13 cellular contexts compared by ENCODE assay signal in the genomic region with DNA sequence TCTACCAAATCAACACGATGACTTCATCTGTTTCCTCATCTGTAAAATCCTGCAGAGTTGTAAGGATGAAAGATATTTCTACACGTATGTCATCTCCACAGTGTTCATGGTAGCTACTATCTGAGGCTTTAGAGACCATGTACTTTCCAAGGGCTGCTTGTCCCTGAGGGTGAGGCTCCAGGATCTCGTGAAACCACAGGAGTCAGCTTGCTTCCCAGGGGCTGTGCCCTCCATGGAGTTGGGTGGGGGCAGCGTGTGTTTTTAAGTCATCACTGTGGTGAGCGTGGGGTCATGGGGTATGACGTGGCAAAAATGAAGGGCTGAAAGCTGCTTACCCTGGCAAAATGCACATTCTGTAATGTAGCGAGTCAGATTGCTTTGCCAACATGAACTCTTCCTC.
A peak's percentile ranks its signal among the peaks of the same experiment; 100 is the strongest.
DNase-seq lines count a peak whose midpoint lies in the region; ATAC-seq, FAIRE-seq and TF ChIP-seq lines count a peak whose summit lies in the region.
"Had no signal": no experiment of that assay in that cellular context is flagged by ENCODE, and none has a peak within 500 bp of the region (broad histone marks: within the 10 kb centered on the region; RNA-seq: fewer than 3 reads in every experiment).

No MANE protein-coding gene starts in this region.

- peak overlapping the region; percentile 84 for H3K27ac ChIP-seq in fibroblast of lung (ENCODE audit: insufficient read depth, low read length)
- H3K27ac ChIP-seq in WERI-Rb-1, result no peak overlapping the region
- no peak overlapping the region for H3K27ac ChIP-seq in right cardiac atrium (ENCODE audit: low read length)
- H3K27ac ChIP-seq: parathyroid adenoma, SK-N-MC had no signal

- H4K20me1 ChIP-seq in fibroblast of lung (ENCODE audit: control insufficient read depth, extremely low read depth, insufficient read depth, low read length), result no peaks in the 10 kb centered on the region

- TF ChIP-seq POLR2A in H54 (IDR thresholded peaks at IDR 0.05; ENCODE audit: low read depth, low read length), result no peak

- H3K9me3 ChIP-seq in fibroblast of lung (ENCODE audit: control insufficient read depth, insufficient read depth, low read depth, low read length), result no peaks in the 10 kb centered on the region
- no peaks in the 10 kb centered on the region for H3K9me3 ChIP-seq in WERI-Rb-1 (ENCODE audit: severe bottlenecking)
- H3K9me3 ChIP-seq in right cardiac atrium (ENCODE audit: control insufficient read depth, low read length), result no peaks in the 10 kb centered on the region

- intact Hi-C loops in right cardiac atrium (cut with DNase I), result no loop called here

- H3K27me3 ChIP-seq in fibroblast of lung (ENCODE audit: control insufficient read depth, insufficient read depth, low read length) (no peaks in the 10 kb centered on the region), WERI-Rb-1 (ENCODE audit: insufficient read depth, low read depth, severe bottlenecking) (no peaks in the 10 kb centered on the region), right cardiac atrium (ENCODE audit: control insufficient read depth, insufficient read depth) (no peaks in the 10 kb centered on the region)

- H3K9ac ChIP-seq in fibroblast of lung (ENCODE audit: insufficient read depth, low read length), result no peak overlapping the region
- H3K9ac ChIP-seq: parathyroid adenoma had no signal

- peak overlapping the region; percentile 60 for H3K4me2 ChIP-seq in fibroblast of lung (ENCODE audit: extremely low read depth, insufficient read depth, low read length)

- H3K4me3 ChIP-seq in fibroblast of lung (replicated peaks in 1 of 4; ENCODE audit: control extremely low read depth in 1 of 4, insufficient read depth in 1 of 4, low read depth in 3 of 4, low read length in 4 of 4), result no peak overlapping the region
- no peak overlapping the region for H3K4me3 ChIP-seq in WERI-Rb-1 (ENCODE audit: low read depth, low read length)
- H3K4me3 ChIP-seq in right cardiac atrium (ENCODE audit: low read length), result no peak overlapping the region
- H3K4me3 ChIP-seq: SK-N-MC had no signal

- TF ChIP-seq CTCF in fibroblast of lung (conservative IDR thresholded peaks at IDR 0.05 in 1 of 2, IDR thresholded peaks at IDR 0.05 in 1 of 2; ENCODE audit: low read depth in 1 of 2, low read length in 2 of 2) (no peak), WERI-Rb-1 (IDR thresholded peaks at IDR 0.05; ENCODE audit: low read depth, low read length) (no peak)

- H3K36me3 ChIP-seq in fibroblast of lung (ENCODE audit: control insufficient read depth, insufficient read depth, low read length), result no peaks in the 10 kb centered on the region
- no peaks in the 10 kb centered on the region; the same call in 1 of the 2 replicates for H3K36me3 ChIP-seq in WERI-Rb-1

- no peak for ATAC-seq in right cardiac atrium
- ATAC-seq in HG03196 (IDR thresholded peaks at IDR 0.05; ENCODE audit: unreplicated experiment), result no peak

- H3K4me1 ChIP-seq in fibroblast of lung (ENCODE audit: control insufficient read depth, extremely low read depth, insufficient read depth, low read length) (peaks cover 20% of the 10 kb centered on the region), right cardiac atrium (ENCODE audit: control insufficient read depth, insufficient read depth, low read length) (peaks cover 2% of the 10 kb centered on the region)
- H3K4me1 ChIP-seq: parathyroid adenoma had no signal

- peak; percentile 90 for FAIRE-seq in H54 (lab: Jason Lieb, UNC)

- 95% methylated on average over 7 of the region's 7 CpGs for WGBS in right cardiac atrium

- peaks cover 6% of the 10 kb centered on the region for H3K79me2 ChIP-seq in fibroblast of lung (ENCODE audit: control insufficient read depth, insufficient read depth, low read length)

- no peak overlapping the region for H2AFZ ChIP-seq in fibroblast of lung (ENCODE audit: low read length)
- H2AFZ ChIP-seq: parathyroid adenoma had no signal

- DNase-seq in H54 (ENCODE audit: insufficient read length, low spot score) (peak; percentile 64), T1000 (lab: John Stamatoyannopoulos, UW) (peak; percentile 72), fibroblast of lung (ENCODE audit: low read depth in 2 of 2) (peak; percentile 94 to 95), smooth muscle cell of the brain vasculature (ENCODE audit: low read depth, low spot score) (peak; percentile 84), WERI-Rb-1 (no peak), right cardiac atrium (no peak)
- no peak for DNase-seq in activated CD4-positive, CD25-positive, alpha-beta regulatory T cell (lab: John Stamatoyannopoulos, UW)
- DNase-seq: activated CD4-positive, alpha-beta memory T cell treated with anti-CD3 and anti-CD28 coated beads, Interleukin-2, amount 10 ng/mL, durations not matched to agents 7 days and 5 days; erythroblast; GF-D8 had no signal

Comparison
In these comparisons a context has a peak if more than half of its experiments do, and no peak if none do; other contexts are left out.
1. DNase-seq: peak in H54 (single experiment), T1000 (single experiment), fibroblast of lung (2 of 2) and smooth muscle cell of the brain vasculature (single experiment); none in WERI-Rb-1 (single experiment), right cardiac atrium (0 of 3) and activated CD4-positive, CD25-positive, alpha-beta regulatory T cell (0 of 4).